ENCODE assay signal across 21 cellular contexts in genomic region chr4:14863420-14864364, GRCh38.
DNase-seq lines count a peak whose midpoint lies in the region; ATAC-seq and TF ChIP-seq lines count a peak whose summit lies in the region.
"Had no signal": no experiment of that assay in that cellular context is flagged by ENCODE, and none has a peak within 500 bp of the region (broad histone marks: within the 10 kb centered on the region; RNA-seq: fewer than 3 reads in every experiment).

No MANE protein-coding gene starts in this region.

- H3K36me3 Mint-ChIP-seq in natural killer cell treated with Interleukin-12 subunit alpha and Interleukin-12 subunit beta and Interleukin-15 and Interleukin-18, amount 100 ng/mL, for 72 hours = no peaks in the 10 kb centered on the region
- H3K36me3 Mint-ChIP-seq: naive thymus-derived CD8-positive, alpha-beta T cell had no signal

- DNase-seq in SK-N-DZ (ENCODE audit: low spot score) (peak; percentile 48), esophagus squamous epithelium (lab: John Stamatoyannopoulos, UW) (no peak), psoas muscle (no peak), NCI-H1436 treated with DMSO at 0.1 percent for 48 hours (lab: John Stamatoyannopoulos, UW) (no peak), NCI-H1436 (lab: John Stamatoyannopoulos, UW) (no peak)
- no peak for DNase-seq in natural killer cell treated with Interleukin-12 subunit alpha and Interleukin-12 subunit beta and Interleukin-15 and Interleukin-18, amount 100 ng/mL, for 72 hours (ENCODE audit: low spot score)
- DNase-seq in stimulated activated CD4-positive, alpha-beta T cell treated with anti-CD3 and anti-CD28 coated beads, Interleukin-4, amount 100 ng/mL, for 24 hours = no peak
- DNase-seq: activated CD4-positive, alpha-beta T cell treated with anti-CD3 and anti-CD28 coated beads, Interleukin-2, amount 50 U/mL, for 4 hours; activated CD8-positive, alpha-beta memory T cell treated with anti-CD3 and anti-CD28 coated beads, Interleukin-2, amount 50 U/mL, for 48 hours; amniotic stem cell; DMS 273 treated with DMSO at 0.1 percent for 48 hours; effector CD8-positive, alpha-beta T cell; naive thymus-derived CD8-positive, alpha-beta T cell; NCI-H1694; NCI-H748 treated with DMSO at 0.1 percent for 48 hours; SHP77; T-helper 1 cell; WERI-Rb-1 had no signal

- H3K36me3 ChIP-seq in ACC112 (ENCODE audit: insufficient read depth, low read length) = no peaks in the 10 kb centered on the region
- H3K36me3 ChIP-seq in esophagus squamous epithelium = no peaks in the 10 kb centered on the region
- no peaks in the 10 kb centered on the region for H3K36me3 ChIP-seq in psoas muscle (ENCODE audit: insufficient read depth in 1 of 2, low read depth in 1 of 2)
- H3K36me3 ChIP-seq: WERI-Rb-1 had no signal

- intact Hi-C loops in esophagus squamous epithelium (cut with DNase I) (loop anchor here (10.0 kb wide), 1 partner anchor 141 kb away; the partner anchor contains the start of gene CPEB2), psoas muscle (cut with DNase I) (loop anchor here in 1 of 2 donors (10.0 kb wide), 1 partner anchor 131 kb away; no protein-coding TSS in a partner anchor)

- TF ChIP-seq POLR2A in esophagus squamous epithelium (IDR thresholded peaks at IDR 0.05) = no peak

- H3K9me3 ChIP-seq in esophagus squamous epithelium (no peaks in the 10 kb centered on the region), psoas muscle (no peaks in the 10 kb centered on the region)
- H3K9me3 ChIP-seq: A549 had no signal

- H3K4me3 Mint-ChIP-seq in natural killer cell treated with Interleukin-12 subunit alpha and Interleukin-12 subunit beta and Interleukin-15 and Interleukin-18, amount 100 ng/mL, for 72 hours = no peak overlapping the region
- H3K4me3 Mint-ChIP-seq: central memory CD8-positive, alpha-beta T cell; naive thymus-derived CD8-positive, alpha-beta T cell had no signal

- peak in 1 of 4 donors; percentile 14 for ATAC-seq in psoas muscle
- ATAC-seq in natural killer cell treated with Interleukin-12 subunit alpha and Interleukin-12 subunit beta and Interleukin-15 and Interleukin-18, amount 100 ng/mL, for 72 hours = no peak
- ATAC-seq: A549; naive thymus-derived CD8-positive, alpha-beta T cell had no signal

- H3K4me3 ChIP-seq in ACC112 (ENCODE audit: low read depth, low read length) (0 out of 2 replicates have a peak overlapping the region, but pooled peaks have one; percentile 58), esophagus squamous epithelium (peak overlapping the region in 1 of 4 donors; percentile 44), psoas muscle (peak overlapping the region; percentile 55)
- H3K4me3 ChIP-seq: A549 had no signal

- peak overlapping the region; percentile 32 for H2AFZ ChIP-seq in ACC112 (ENCODE audit: low read length, unreplicated experiment)

- H3K79me2 ChIP-seq in ACC112 (ENCODE audit: control insufficient read depth, insufficient read depth, low read length, unreplicated experiment) = no peaks in the 10 kb centered on the region

- WGBS in esophagus squamous epithelium, 2 donors = 68 to 75% methylated on average over 16 of the region's 16 CpGs
- 57 to 72% (median 62%) methylated on average over 16 of the region's 16 CpGs for WGBS in psoas muscle, 3 donors

- H3K27me3 Mint-ChIP-seq in natural killer cell treated with Interleukin-12 subunit alpha and Interleukin-12 subunit beta and Interleukin-15 and Interleukin-18, amount 100 ng/mL, for 72 hours = peaks cover 8 to 10% of the 10 kb centered on the region in 2 donors

- no peaks in the 10 kb centered on the region for H3K4me1 ChIP-seq in ACC112 (ENCODE audit: control insufficient read depth, insufficient read depth, low read length, unreplicated experiment)
- peaks cover 4 to 45% (median 8%) of the 10 kb centered on the region in 3 donors for H3K4me1 ChIP-seq in esophagus squamous epithelium
- peaks cover 14% of the 10 kb centered on the region for H3K4me1 ChIP-seq in psoas muscle

- H3K9me3 Mint-ChIP-seq in natural killer cell treated with Interleukin-12 subunit alpha and Interleukin-12 subunit beta and Interleukin-15 and Interleukin-18, amount 100 ng/mL, for 72 hours = no peaks in the 10 kb centered on the region
- H3K9me3 Mint-ChIP-seq: central memory CD8-positive, alpha-beta T cell had no signal

- no peak overlapping the region for H3K27ac Mint-ChIP-seq in natural killer cell treated with Interleukin-12 subunit alpha and Interleukin-12 subunit beta and Interleukin-15 and Interleukin-18, amount 100 ng/mL, for 72 hours
- H3K27ac Mint-ChIP-seq: naive thymus-derived CD8-positive, alpha-beta T cell had no signal

- TF ChIP-seq CTCF in esophagus squamous epithelium (IDR thresholded peaks at IDR 0.05) (no peak), psoas muscle (IDR thresholded peaks at IDR 0.05) (no peak)

- H3K27me3 ChIP-seq in ACC112 (ENCODE audit: insufficient read depth, low read length) = no peaks in the 10 kb centered on the region
- peaks cover 0 to 31% (median 0%) of the 10 kb centered on the region in 4 donors for H3K27me3 ChIP-seq in esophagus squamous epithelium
- no peaks in the 10 kb centered on the region for H3K27me3 ChIP-seq in psoas muscle (ENCODE audit: insufficient read depth in 3 of 3, low read length in 2 of 3)

- H3K4me1 Mint-ChIP-seq in natural killer cell treated with Interleukin-12 subunit alpha and Interleukin-12 subunit beta and Interleukin-15 and Interleukin-18, amount 100 ng/mL, for 72 hours (ENCODE audit: low read depth in 2 of 2) = peaks cover 0 to 3% of the 10 kb centered on the region in 2 donors
- H3K4me1 Mint-ChIP-seq: central memory CD8-positive, alpha-beta T cell; naive thymus-derived CD8-positive, alpha-beta T cell had no signal

- H3K27ac ChIP-seq in ACC112 (ENCODE audit: low read depth, low read length) = no peak overlapping the region
- H3K27ac ChIP-seq in esophagus squamous epithelium = peak overlapping the region; percentile 6 to 74 (median 44)
- peak overlapping the region; percentile 23 for H3K27ac ChIP-seq in psoas muscle
- H3K27ac ChIP-seq: A549, WERI-Rb-1 had no signal
